Comparison of ENCODE assay signal across 9 cellular contexts in genomic region chr10:124450010-124450782, GRCh38. TPM values are rescaled to one million over a fixed set of nuclear protein-coding genes. Genes with fewer than 3 reads are reported as not detected.
A peak's percentile ranks its signal among the peaks of the same experiment; 100 is the strongest.
DNase-seq lines count a peak whose midpoint lies in the region; ATAC-seq lines count a peak whose summit lies in the region.
"Had no signal": no experiment of that assay in that cellular context is flagged by ENCODE, and none has a peak within 500 bp of the region (broad histone marks: within the 10 kb centered on the region; RNA-seq: fewer than 3 reads in every experiment).

Gene NKX1-2, minus strand, starts transcription at chr10:124450035. Its CDS starts 92 bp downstream, at chr10:124449943.

- H2AK5ac ChIP-seq in trophoblast cell (ENCODE audit: low read length), result no peak within 1 kb of the TSS

- peak within 1 kb of the TSS; percentile 25 for H4K8ac ChIP-seq in trophoblast cell (ENCODE audit: low read depth, low read length)

- H2AFZ ChIP-seq in GM23248, result no peak within 1 kb of the TSS
- H2AFZ ChIP-seq in trophoblast cell (ENCODE audit: insufficient read depth, low read length, poor library complexity), result peak within 1 kb of the TSS; percentile 17

- no peaks in the 10 kb centered on the region for H3K9me3 Mint-ChIP-seq in effector memory CD8-positive, alpha-beta T cell

- H3K4me1 ChIP-seq in GM23248 (ENCODE audit: insufficient read depth) (no peaks in the 10 kb centered on the region), trophoblast cell (ENCODE audit: control insufficient read depth in 1 of 2, insufficient read depth in 2 of 2, low read length in 2 of 2) (peaks cover 17 to 21% of the 10 kb centered on the region in 2 experiments)

- no peak for ATAC-seq in effector memory CD8-positive, alpha-beta T cell (replicated peaks)

- no peak within 1 kb of the TSS for H4K91ac ChIP-seq in trophoblast cell (ENCODE audit: low read depth, low read length)

- peaks cover 89% of the 10 kb centered on the region for H3K27me3 ChIP-seq in GM23248 (replicated peaks; ENCODE audit: insufficient read depth)
- H3K27me3 ChIP-seq in trophoblast cell (ENCODE audit: insufficient read depth, low read length), result peaks cover 45% of the 10 kb centered on the region

- no peaks in the 10 kb centered on the region for H4K20me1 ChIP-seq in GM23248 (ENCODE audit: insufficient read depth)

- H3K9ac ChIP-seq in GM23248, result no peak within 1 kb of the TSS
- no peak within 1 kb of the TSS for H3K9ac ChIP-seq in trophoblast cell (ENCODE audit: low read length)

- no peaks in the 10 kb centered on the region for H3K79me1 ChIP-seq in trophoblast cell (ENCODE audit: low read length)

- H3K4ac ChIP-seq in trophoblast cell (ENCODE audit: low read depth, low read length), result no peak within 1 kb of the TSS

- DNase-seq in GM23248 (peak; percentile 12), NCI-H2196 treated with DMSO at 0.1 percent for 48 hours (lab: John Stamatoyannopoulos, UW; ENCODE audit: unreplicated experiment) (peak; percentile 17), trophoblast cell (no peak), NCI-H526 treated with DMSO at 0.1 percent for 48 hours (lab: John Stamatoyannopoulos, UW) (no peak), T1000 (lab: John Stamatoyannopoulos, UW) (no peak), AG20443 (ENCODE audit: low spot score) (no peak)
- DNase-seq in effector memory CD8-positive, alpha-beta T cell, result no peak
- DNase-seq in stimulated activated naive CD4-positive, alpha-beta T cell (lab: John Stamatoyannopoulos, UW), result no peak

- H4K12ac ChIP-seq in trophoblast cell (ENCODE audit: low read depth, low read length), result no peak within 1 kb of the TSS

- H2BK120ac ChIP-seq in trophoblast cell (ENCODE audit: insufficient read depth, low read length, poor library complexity), result no peak within 1 kb of the TSS

- no peak within 1 kb of the TSS for H2BK12ac ChIP-seq in trophoblast cell (ENCODE audit: low read length)

- H3K4me3 ChIP-seq in GM23248 (no peak within 1 kb of the TSS), trophoblast cell (ENCODE audit: low read depth, low read length) (peak within 1 kb of the TSS; percentile 46)

- peaks cover 73 to 99% of the 10 kb centered on the region in 2 donors for H3K27me3 Mint-ChIP-seq in effector memory CD8-positive, alpha-beta T cell

- no peak within 1 kb of the TSS for H3K27ac Mint-ChIP-seq in effector memory CD8-positive, alpha-beta T cell

- no peaks in the 10 kb centered on the region for H3K36me3 ChIP-seq in GM23248 (ENCODE audit: low read depth)
- no peaks in the 10 kb centered on the region for H3K36me3 ChIP-seq in trophoblast cell (ENCODE audit: control insufficient read depth in 1 of 2, insufficient read depth in 2 of 2, low read length in 2 of 2)

- no peak within 1 kb of the TSS for H3K4me2 ChIP-seq in GM23248 (ENCODE audit: unreplicated experiment)
- H3K4me2 ChIP-seq in trophoblast cell (ENCODE audit: low read length), result peak within 1 kb of the TSS; percentile 68

- 4 to 7% methylated on average over 28 to 39 of the region's 58 CpGs for WGBS in GM23248 (ENCODE audit: low coverage in 1 of 2, low lambda C conversion rate in 2 of 2, missing lambda C conversion rate in 2 of 2), 2 experiments
- no CpG with 5 or more reads among the region's 58 CpGs for WGBS in trophoblast cell (ENCODE audit: extremely low coverage, insufficient coverage, insufficient read length)

- H3K36me3 Mint-ChIP-seq in effector memory CD8-positive, alpha-beta T cell (ENCODE audit: insufficient read depth), result peaks cover 3% of the 10 kb centered on the region

- no peak within 1 kb of the TSS for H3K23ac ChIP-seq in trophoblast cell (ENCODE audit: low read length)

- no peak within 1 kb of the TSS for H3K18ac ChIP-seq in trophoblast cell (ENCODE audit: low read length)

- H3K79me2 ChIP-seq in GM23248 (ENCODE audit: insufficient read depth), result no peaks in the 10 kb centered on the region
- no peaks in the 10 kb centered on the region for H3K79me2 ChIP-seq in trophoblast cell (ENCODE audit: control insufficient read depth, insufficient read depth, low read length, poor library complexity)

- H3K9me2 ChIP-seq in GM23248 (ENCODE audit: insufficient read depth), result no peaks in the 10 kb centered on the region

- peaks cover 4 to 14% of the 10 kb centered on the region in 2 donors for H3K4me1 Mint-ChIP-seq in effector memory CD8-positive, alpha-beta T cell (ENCODE audit: low read depth in 2 of 2)

- H3K9me3 ChIP-seq in GM23248 (ENCODE audit: low read depth) (no peaks in the 10 kb centered on the region), trophoblast cell (ENCODE audit: insufficient read depth, low read depth, low read length) (peaks cover 7% of the 10 kb centered on the region)

- in situ Hi-C loops in GM23248 (cut with MboI), result no loop called here

- H3K27ac ChIP-seq in GM23248, result no peak within 1 kb of the TSS
- H3K27ac ChIP-seq in trophoblast cell (ENCODE audit: low read depth, low read length), result no peak within 1 kb of the TSS

- H3F3A ChIP-seq in GM23248 (ENCODE audit: insufficient read depth), result no peaks in the 10 kb centered on the region

- no peak within 1 kb of the TSS for H3K14ac ChIP-seq in trophoblast cell (ENCODE audit: low read length)

- H2BK5ac ChIP-seq in trophoblast cell (ENCODE audit: low read depth, low read length, poor library complexity), result no peak within 1 kb of the TSS

- peak within 1 kb of the TSS; percentile 51 to 66 for H3K4me3 Mint-ChIP-seq in effector memory CD8-positive, alpha-beta T cell

RNA-seq across cellular contexts. Expression of gene NKX1-2, which starts in this region (rescaled TPM):
- not detected in 2 replicates for total RNA-seq in GM23248 (2014; rRNA removed; shearing (Covaris generic))
- not detected in 2 replicates for polyA plus RNA-seq in GM23248 (2016; fragmentation: Nextera tagmentation; extraction: Ambion mirVana)
- 0.07 and 0.10 TPM in 2 replicates for polyA plus RNA-seq in trophoblast cell (2013)
- total RNA-seq: omental fat pad had no signal

Comparison
In these comparisons a context has a peak if more than half of its experiments do, and no peak if none do; other contexts are left out.
1. Peak in DNase-seq in GM23248; RNA of the gene not detected or under 1 TPM.